Comparison of ENCODE assay signal across 1 cellular context in the genomic region with DNA sequence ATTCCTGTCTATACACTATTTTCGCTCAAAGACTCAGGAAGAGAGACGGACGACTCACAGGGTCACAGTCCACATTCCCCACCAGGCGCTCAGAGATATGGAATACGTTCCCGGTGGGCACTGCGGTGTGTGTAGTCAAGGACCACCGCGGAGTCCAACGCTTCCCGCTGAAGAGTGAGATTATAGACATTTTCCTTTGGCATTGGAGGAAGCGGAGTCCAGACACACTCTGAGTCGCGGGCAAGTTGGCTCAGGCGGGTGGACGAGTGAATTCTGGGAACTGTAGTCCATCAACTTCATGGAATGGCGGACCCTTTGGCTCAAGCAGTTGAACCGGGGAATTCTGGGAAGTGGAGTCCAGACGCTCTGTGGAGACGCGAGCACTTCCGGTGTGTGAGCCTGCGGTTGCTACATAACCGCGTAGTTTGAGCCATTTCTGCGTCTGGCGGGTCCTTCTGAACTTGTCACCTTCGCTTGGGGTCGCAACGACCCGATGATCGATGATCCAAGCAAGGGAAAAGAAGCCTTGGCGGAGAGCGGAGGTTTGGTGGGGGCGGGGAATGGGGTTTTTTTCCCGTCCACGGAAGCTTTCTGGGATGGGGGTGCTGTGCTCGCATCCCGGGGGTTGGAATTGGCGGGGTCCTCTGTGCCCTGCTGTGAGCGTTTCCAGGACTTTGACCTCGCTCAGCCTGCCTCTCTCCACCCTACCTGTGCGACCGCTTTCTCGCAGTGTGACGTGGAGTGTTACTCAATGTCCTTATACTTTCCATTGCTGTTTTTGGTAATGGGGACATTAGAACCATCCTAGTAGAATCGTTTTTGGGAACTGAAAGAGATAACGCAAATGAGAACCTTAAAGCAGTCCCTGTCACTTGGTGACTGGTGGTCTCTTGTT.
TF ChIP-seq lines count a peak whose summit lies in the region.

A gene (plus strand): TSS at position 392 of the 895 bp plus-strand sequence. CDS start 4,122 bp downstream, outside the sequence.

TF ChIP-seq in K562, 482 proteins besides CTCF, POLR2A, EP300 and RAD21 (continued from another document and continues in another):
- TF ChIP-seq, protein P1, sequence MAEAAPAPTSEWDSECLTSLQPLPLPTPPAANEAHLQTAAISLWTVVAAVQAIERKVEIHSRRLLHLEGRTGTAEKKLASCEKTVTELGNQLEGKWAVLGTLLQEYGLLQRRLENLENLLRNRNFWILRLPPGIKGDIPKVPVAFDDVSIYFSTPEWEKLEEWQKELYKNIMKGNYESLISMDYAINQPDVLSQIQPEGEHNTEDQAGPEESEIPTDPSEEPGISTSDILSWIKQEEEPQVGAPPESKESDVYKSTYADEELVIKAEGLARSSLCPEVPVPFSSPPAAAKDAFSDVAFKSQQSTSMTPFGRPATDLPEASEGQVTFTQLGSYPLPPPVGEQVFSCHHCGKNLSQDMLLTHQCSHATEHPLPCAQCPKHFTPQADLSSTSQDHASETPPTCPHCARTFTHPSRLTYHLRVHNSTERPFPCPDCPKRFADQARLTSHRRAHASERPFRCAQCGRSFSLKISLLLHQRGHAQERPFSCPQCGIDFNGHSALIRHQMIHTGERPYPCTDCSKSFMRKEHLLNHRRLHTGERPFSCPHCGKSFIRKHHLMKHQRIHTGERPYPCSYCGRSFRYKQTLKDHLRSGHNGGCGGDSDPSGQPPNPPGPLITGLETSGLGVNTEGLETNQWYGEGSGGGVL (CRISPR knock-in tag; IDR thresholded peaks at IDR 0.05), result no peak
- TF ChIP-seq ZNF263 (CRISPR knock-in tag; IDR thresholded peaks at IDR 0.05; ENCODE audit: borderline replicate concordance), result no peak
- TF ChIP-seq, protein P2, sequence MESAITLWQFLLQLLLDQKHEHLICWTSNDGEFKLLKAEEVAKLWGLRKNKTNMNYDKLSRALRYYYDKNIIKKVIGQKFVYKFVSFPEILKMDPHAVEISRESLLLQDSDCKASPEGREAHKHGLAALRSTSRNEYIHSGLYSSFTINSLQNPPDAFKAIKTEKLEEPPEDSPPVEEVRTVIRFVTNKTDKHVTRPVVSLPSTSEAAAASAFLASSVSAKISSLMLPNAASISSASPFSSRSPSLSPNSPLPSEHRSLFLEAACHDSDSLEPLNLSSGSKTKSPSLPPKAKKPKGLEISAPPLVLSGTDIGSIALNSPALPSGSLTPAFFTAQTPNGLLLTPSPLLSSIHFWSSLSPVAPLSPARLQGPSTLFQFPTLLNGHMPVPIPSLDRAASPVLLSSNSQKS (CRISPR knock-in tag; IDR thresholded peaks at IDR 0.05), result no peak
- no peak for TF ChIP-seq TAF15 (IDR thresholded peaks at IDR 0.05; ENCODE audit: low read depth, low read length)
- no peak for TF ChIP-seq RFX5 (IDR thresholded peaks at IDR 0.05; ENCODE audit: low read depth, low read length)
- TF ChIP-seq ZNF143 (CRISPR knock-in tag; IDR thresholded peaks at IDR 0.05), result peak; percentile 93
- peak in 1 of 2 experiments; percentile 29; a peak in 2 of 4 replicates for TF ChIP-seq HDAC1 (IDR thresholded peaks at IDR 0.05)
- TF ChIP-seq ZNF165 (CRISPR knock-in tag; IDR thresholded peaks at IDR 0.05; ENCODE audit: borderline replicate concordance), result no peak
- TF ChIP-seq, protein P3, sequence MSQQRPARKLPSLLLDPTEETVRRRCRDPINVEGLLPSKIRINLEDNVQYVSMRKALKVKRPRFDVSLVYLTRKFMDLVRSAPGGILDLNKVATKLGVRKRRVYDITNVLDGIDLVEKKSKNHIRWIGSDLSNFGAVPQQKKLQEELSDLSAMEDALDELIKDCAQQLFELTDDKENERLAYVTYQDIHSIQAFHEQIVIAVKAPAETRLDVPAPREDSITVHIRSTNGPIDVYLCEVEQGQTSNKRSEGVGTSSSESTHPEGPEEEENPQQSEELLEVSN (IDR thresholded peaks at IDR 0.05; ENCODE audit: borderline replicate concordance in 1 of 2, extremely low read depth in 1 of 2, insufficient read depth in 1 of 2, insufficient read length in 1 of 2, low read depth in 1 of 2, low read length in 1 of 2, poor library complexity in 1 of 2, severe bottlenecking in 1 of 2), result no peak
- TF ChIP-seq GATAD2A (IDR thresholded peaks at IDR 0.05), result no peak
- TF ChIP-seq, protein P4, sequence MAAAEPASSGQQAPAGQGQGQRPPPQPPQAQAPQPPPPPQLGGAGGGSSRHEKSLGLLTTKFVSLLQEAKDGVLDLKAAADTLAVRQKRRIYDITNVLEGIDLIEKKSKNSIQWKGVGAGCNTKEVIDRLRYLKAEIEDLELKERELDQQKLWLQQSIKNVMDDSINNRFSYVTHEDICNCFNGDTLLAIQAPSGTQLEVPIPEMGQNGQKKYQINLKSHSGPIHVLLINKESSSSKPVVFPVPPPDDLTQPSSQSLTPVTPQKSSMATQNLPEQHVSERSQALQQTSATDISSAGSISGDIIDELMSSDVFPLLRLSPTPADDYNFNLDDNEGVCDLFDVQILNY (CRISPR knock-in tag; IDR thresholded peaks at IDR 0.05), result no peak
- 0 out of 4 replicates have a peak, but pooled peaks of 1 of the 2 experiments have one; percentile 34 for TF ChIP-seq TEAD1 (CRISPR knock-in tag; IDR thresholded peaks at IDR 0.05)
- no peak for TF ChIP-seq ZZZ3 (IDR thresholded peaks at IDR 0.05)
- TF ChIP-seq ZNF197 (CRISPR knock-in tag; IDR thresholded peaks at IDR 0.05; ENCODE audit: low read depth), result no peak; the same call in 1 of the 2 replicates
- TF ChIP-seq, protein P5, sequence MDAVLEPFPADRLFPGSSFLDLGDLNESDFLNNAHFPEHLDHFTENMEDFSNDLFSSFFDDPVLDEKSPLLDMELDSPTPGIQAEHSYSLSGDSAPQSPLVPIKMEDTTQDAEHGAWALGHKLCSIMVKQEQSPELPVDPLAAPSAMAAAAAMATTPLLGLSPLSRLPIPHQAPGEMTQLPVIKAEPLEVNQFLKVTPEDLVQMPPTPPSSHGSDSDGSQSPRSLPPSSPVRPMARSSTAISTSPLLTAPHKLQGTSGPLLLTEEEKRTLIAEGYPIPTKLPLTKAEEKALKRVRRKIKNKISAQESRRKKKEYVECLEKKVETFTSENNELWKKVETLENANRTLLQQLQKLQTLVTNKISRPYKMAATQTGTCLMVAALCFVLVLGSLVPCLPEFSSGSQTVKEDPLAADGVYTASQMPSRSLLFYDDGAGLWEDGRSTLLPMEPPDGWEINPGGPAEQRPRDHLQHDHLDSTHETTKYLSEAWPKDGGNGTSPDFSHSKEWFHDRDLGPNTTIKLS (IDR thresholded peaks at IDR 0.05; ENCODE audit: borderline replicate concordance, low read depth), result peak; percentile 82
- TF ChIP-seq ZNF12 (CRISPR knock-in tag; IDR thresholded peaks at IDR 0.05), result no peak
- TF ChIP-seq, protein P6, sequence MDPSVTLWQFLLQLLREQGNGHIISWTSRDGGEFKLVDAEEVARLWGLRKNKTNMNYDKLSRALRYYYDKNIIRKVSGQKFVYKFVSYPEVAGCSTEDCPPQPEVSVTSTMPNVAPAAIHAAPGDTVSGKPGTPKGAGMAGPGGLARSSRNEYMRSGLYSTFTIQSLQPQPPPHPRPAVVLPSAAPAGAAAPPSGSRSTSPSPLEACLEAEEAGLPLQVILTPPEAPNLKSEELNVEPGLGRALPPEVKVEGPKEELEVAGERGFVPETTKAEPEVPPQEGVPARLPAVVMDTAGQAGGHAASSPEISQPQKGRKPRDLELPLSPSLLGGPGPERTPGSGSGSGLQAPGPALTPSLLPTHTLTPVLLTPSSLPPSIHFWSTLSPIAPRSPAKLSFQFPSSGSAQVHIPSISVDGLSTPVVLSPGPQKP (CRISPR knock-in tag; IDR thresholded peaks at IDR 0.05), result no peak
- TF ChIP-seq ZNF644 (tag; IDR thresholded peaks at IDR 0.05; ENCODE audit: low read depth), result peak; percentile 59; the same call in 1 of the 2 replicates
- no peak for TF ChIP-seq TCF7L2 (IDR thresholded peaks at IDR 0.05; ENCODE audit: low read depth, low read length)
- TF ChIP-seq, protein P7, sequence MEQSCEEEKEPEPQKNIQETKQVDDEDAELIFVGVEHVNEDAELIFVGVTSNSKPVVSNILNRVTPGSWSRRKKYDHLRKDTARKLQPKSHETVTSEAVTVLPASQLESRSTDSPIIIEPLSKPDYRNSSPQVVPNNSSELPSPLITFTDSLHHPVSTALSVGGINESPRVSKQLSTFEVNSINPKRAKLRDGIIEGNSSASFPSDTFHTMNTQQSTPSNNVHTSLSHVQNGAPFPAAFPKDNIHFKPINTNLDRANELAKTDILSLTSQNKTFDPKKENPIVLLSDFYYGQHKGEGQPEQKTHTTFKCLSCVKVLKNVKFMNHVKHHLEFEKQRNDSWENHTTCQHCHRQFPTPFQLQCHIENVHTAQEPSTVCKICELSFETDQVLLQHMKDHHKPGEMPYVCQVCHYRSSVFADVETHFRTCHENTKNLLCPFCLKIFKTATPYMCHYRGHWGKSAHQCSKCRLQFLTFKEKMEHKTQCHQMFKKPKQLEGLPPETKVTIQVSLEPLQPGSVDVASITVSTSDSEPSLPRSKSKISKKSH (CRISPR knock-in tag; IDR thresholded peaks at IDR 0.05), result no peak
- no peak for TF ChIP-seq CREBBP (IDR thresholded peaks at IDR 0.05; ENCODE audit: low read depth, low read length)
- TF ChIP-seq, protein P8, sequence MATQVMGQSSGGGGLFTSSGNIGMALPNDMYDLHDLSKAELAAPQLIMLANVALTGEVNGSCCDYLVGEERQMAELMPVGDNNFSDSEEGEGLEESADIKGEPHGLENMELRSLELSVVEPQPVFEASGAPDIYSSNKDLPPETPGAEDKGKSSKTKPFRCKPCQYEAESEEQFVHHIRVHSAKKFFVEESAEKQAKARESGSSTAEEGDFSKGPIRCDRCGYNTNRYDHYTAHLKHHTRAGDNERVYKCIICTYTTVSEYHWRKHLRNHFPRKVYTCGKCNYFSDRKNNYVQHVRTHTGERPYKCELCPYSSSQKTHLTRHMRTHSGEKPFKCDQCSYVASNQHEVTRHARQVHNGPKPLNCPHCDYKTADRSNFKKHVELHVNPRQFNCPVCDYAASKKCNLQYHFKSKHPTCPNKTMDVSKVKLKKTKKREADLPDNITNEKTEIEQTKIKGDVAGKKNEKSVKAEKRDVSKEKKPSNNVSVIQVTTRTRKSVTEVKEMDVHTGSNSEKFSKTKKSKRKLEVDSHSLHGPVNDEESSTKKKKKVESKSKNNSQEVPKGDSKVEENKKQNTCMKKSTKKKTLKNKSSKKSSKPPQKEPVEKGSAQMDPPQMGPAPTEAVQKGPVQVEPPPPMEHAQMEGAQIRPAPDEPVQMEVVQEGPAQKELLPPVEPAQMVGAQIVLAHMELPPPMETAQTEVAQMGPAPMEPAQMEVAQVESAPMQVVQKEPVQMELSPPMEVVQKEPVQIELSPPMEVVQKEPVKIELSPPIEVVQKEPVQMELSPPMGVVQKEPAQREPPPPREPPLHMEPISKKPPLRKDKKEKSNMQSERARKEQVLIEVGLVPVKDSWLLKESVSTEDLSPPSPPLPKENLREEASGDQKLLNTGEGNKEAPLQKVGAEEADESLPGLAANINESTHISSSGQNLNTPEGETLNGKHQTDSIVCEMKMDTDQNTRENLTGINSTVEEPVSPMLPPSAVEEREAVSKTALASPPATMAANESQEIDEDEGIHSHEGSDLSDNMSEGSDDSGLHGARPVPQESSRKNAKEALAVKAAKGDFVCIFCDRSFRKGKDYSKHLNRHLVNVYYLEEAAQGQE (CRISPR knock-in tag; IDR thresholded peaks at IDR 0.05; ENCODE audit: low read depth), result no peak
- TF ChIP-seq ZNF41 (CRISPR knock-in tag; conservative IDR thresholded peaks at IDR 0.05), result 0 out of 2 replicates have a peak, but pooled peaks have one; percentile 34
- no peak for TF ChIP-seq STAT5B (CRISPR knock-in tag; IDR thresholded peaks at IDR 0.05)
- TF ChIP-seq ZNF184 (CRISPR knock-in tag; IDR thresholded peaks at IDR 0.05), result no peak
- TF ChIP-seq, protein P9, sequence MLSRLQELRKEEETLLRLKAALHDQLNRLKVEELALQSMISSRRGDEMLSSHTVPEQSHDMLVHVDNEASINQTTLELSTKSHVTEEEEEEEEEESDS (CRISPR knock-in tag; IDR thresholded peaks at IDR 0.05), result no peak
- TF ChIP-seq SUPT5H (IDR thresholded peaks at IDR 0.05), result peak; percentile 70
- no peak; the same call in 1 of the 2 replicates for TF ChIP-seq SMARCE1 (IDR thresholded peaks at IDR 0.05)
- no peak for TF ChIP-seq U2AF1 (optimal IDR thresholded peaks at IDR 0.05; ENCODE audit: low read depth, low read length)
- TF ChIP-seq TCF3 (CRISPR knock-in tag; IDR thresholded peaks at IDR 0.05), result no peak
- TF ChIP-seq, protein P10, sequence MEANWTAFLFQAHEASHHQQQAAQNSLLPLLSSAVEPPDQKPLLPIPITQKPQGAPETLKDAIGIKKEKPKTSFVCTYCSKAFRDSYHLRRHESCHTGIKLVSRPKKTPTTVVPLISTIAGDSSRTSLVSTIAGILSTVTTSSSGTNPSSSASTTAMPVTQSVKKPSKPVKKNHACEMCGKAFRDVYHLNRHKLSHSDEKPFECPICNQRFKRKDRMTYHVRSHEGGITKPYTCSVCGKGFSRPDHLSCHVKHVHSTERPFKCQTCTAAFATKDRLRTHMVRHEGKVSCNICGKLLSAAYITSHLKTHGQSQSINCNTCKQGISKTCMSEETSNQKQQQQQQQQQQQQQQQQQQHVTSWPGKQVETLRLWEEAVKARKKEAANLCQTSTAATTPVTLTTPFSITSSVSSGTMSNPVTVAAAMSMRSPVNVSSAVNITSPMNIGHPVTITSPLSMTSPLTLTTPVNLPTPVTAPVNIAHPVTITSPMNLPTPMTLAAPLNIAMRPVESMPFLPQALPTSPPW (CRISPR knock-in tag; IDR thresholded peaks at IDR 0.05), result peak; percentile 42; the same call in 1 of the 2 replicates
- no peak for TF ChIP-seq ZNF583 (CRISPR knock-in tag; IDR thresholded peaks at IDR 0.05)
- TF ChIP-seq, protein P11, sequence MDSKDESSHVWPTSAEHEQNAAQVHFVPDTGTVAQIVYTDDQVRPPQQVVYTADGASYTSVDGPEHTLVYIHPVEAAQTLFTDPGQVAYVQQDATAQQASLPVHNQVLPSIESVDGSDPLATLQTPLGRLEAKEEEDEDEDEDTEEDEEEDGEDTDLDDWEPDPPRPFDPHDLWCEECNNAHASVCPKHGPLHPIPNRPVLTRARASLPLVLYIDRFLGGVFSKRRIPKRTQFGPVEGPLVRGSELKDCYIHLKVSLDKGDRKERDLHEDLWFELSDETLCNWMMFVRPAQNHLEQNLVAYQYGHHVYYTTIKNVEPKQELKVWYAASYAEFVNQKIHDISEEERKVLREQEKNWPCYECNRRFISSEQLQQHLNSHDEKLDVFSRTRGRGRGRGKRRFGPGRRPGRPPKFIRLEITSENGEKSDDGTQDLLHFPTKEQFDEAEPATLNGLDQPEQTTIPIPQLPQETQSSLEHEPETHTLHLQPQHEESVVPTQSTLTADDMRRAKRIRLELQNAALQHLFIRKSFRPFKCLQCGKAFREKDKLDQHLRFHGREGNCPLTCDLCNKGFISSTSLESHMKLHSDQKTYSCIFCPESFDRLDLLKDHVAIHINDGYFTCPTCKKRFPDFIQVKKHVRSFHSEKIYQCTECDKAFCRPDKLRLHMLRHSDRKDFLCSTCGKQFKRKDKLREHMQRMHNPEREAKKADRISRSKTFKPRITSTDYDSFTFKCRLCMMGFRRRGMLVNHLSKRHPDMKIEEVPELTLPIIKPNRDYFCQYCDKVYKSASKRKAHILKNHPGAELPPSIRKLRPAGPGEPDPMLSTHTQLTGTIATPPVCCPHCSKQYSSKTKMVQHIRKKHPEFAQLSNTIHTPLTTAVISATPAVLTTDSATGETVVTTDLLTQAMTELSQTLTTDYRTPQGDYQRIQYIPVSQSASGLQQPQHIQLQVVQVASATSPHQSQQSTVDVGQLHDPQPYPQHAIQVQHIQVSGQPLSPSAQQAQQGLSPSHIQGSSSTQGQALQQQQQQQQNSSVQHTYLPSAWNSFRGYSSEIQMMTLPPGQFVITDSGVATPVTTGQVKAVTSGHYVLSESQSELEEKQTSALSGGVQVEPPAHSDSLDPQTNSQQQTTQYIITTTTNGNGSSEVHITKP (IDR thresholded peaks at IDR 0.05; ENCODE audit: partially characterized antibody), result peak; percentile 90
- TF ChIP-seq RUNX1 (IDR thresholded peaks at IDR 0.05; ENCODE audit: low read depth), result no peak
